Comparison of ENCODE assay signal across 10 cellular contexts in genomic region chr6:26576407-26576843, GRCh38. TPM values are rescaled to one million over a fixed set of nuclear protein-coding genes. Genes with fewer than 3 reads are reported as not detected.
A peak's percentile ranks its signal among the peaks of the same experiment; 100 is the strongest.
DNase-seq lines count a peak whose midpoint lies in the region; ATAC-seq, FAIRE-seq and TF ChIP-seq lines count a peak whose summit lies in the region.
"Had no signal": no experiment of that assay in that cellular context is flagged by ENCODE, and none has a peak within 500 bp of the region (broad histone marks: within the 10 kb centered on the region; RNA-seq: fewer than 3 reads in every experiment).

No MANE protein-coding gene starts in this region.

- H3K4me2 ChIP-seq in HCT116 (ENCODE audit: low read length): peak overlapping the region; percentile 63

- H3K9me3 ChIP-seq in HCT116 (ENCODE audit: control insufficient read depth in 1 of 2, insufficient read depth in 1 of 2, low read depth in 1 of 2, low read length in 2 of 2): no peaks in the 10 kb centered on the region
- H3K9me3 ChIP-seq: adrenal gland, Peyer's patch had no signal

- intact Hi-C loops in HCT116 (cut with micrococcal nuclease): loop anchor here (10.0 kb wide), 2 partner anchors 512 to 658 kb away; no protein-coding TSS in a partner anchor
- intact Hi-C loops in activated B cell treated with CpG ODN at 0.5 μM for 24 hours (cut with micrococcal nuclease): loop anchor here (10.0 kb wide), 1 partner anchor 1108 kb away; no protein-coding TSS in a partner anchor

- BruUV-seq in HCT116 (replicated peaks; lab: Mats Ljungman, UMichigan): no TSS peak

- peaks cover 3 to 46% of the 10 kb centered on the region in 2 experiments; a peak in 3 of 4 replicates for H3K4me1 ChIP-seq in HCT116 (ENCODE audit: control insufficient read depth in 1 of 2, insufficient read depth in 2 of 2, low read length in 2 of 2)
- H3K4me1 ChIP-seq: adrenal gland had no signal

- H3K79me2 ChIP-seq in HCT116 (ENCODE audit: insufficient read depth, low read length): no peaks in the 10 kb centered on the region

- FAIRE-seq in HTR-8/SVneo (lab: Jason Lieb, UNC): no peak

- DNase-seq in AG10803 (ENCODE audit: low read depth): no peak
- no peak for DNase-seq in HCT116 (ENCODE audit: low read depth, low spot score)
- DNase-seq in activated B cell treated with CpG ODN at 0.5 μM for 24 hours: no peak
- no peak for DNase-seq in HTR-8/SVneo (ENCODE audit: insufficient read length, low spot score)
- no peak for DNase-seq in hippocampal formation (lab: John Stamatoyannopoulos, UW)
- no peak for DNase-seq in GM10266 (ENCODE audit: extremely low spot score)

- no peak overlapping the region for H3K9ac ChIP-seq in HCT116 (ENCODE audit: low read length)

- H3K36me3 Mint-ChIP-seq in activated B cell treated with CpG ODN at 0.5 μM for 24 hours (ENCODE audit: low read depth): no peaks in the 10 kb centered on the region

- no peaks in the 10 kb centered on the region for H4K20me1 ChIP-seq in HCT116 (ENCODE audit: insufficient read depth)

- H3K27me3 ChIP-seq in HCT116 (ENCODE audit: insufficient read depth, low read length): no peaks in the 10 kb centered on the region
- H3K27me3 ChIP-seq: Peyer's patch had no signal

- no peaks in the 10 kb centered on the region for H3K27me3 Mint-ChIP-seq in activated B cell treated with CpG ODN at 0.5 μM for 24 hours

- RAD21 ChIA-PET in HCT116 (lab: Charles Lee; ENCODE audit: low non-redundant PET in 1 of 2, low total read pairs in 2 of 2, uncharacterized antibody in 2 of 2, unreplicated experiment in 2 of 2): interaction anchor here in 1 of 2 experiments (1.3 kb wide), 1 partner anchor 19 kb away, joined by 4 read pairs; no protein-coding TSS in a partner anchor

- peaks cover 26% of the 10 kb centered on the region for H3K4me1 Mint-ChIP-seq in activated B cell treated with CpG ODN at 0.5 μM for 24 hours

- CTCF ChIA-PET in HCT116 (lab: Charles Lee): interaction anchor here (1.7 to 4.1 kb wide), 2 partner anchors 18 to 235 kb away, joined by 4 to 45 read pairs; no protein-coding TSS in a partner anchor
- CTCF ChIA-PET in activated B cell treated with CpG ODN at 0.5 μM for 24 hours (lab: Charles Lee): interaction anchor here (1.2 kb wide), 1 partner anchor 19 kb away, joined by 7 read pairs; no protein-coding TSS in a partner anchor

- no peak overlapping the region for H3K27ac ChIP-seq in HCT116 (ENCODE audit: low read depth, low read length)
- H3K27ac ChIP-seq: adrenal gland, Peyer's patch had no signal

- no peak for TF ChIP-seq RAD21 in HCT116 (IDR thresholded peaks at IDR 0.05; ENCODE audit: low read depth)

- H3K27ac Mint-ChIP-seq in activated B cell treated with CpG ODN at 0.5 μM for 24 hours: peak overlapping the region; percentile 32

- no peaks in the 10 kb centered on the region for H3K9me2 ChIP-seq in HCT116 (ENCODE audit: insufficient read depth)

- POLR2A ChIA-PET in HCT116 (lab: Charles Lee): interaction anchor here (0.8 to 1.4 kb wide), 3 partner anchors 19 to 377 kb away, joined by 3 to 10 read pairs (median 3); a partner anchor contains a TSS
- POLR2A ChIA-PET in activated B cell treated with CpG ODN at 0.5 μM for 24 hours (lab: Charles Lee): interaction anchor here (1.5 to 2.5 kb wide), 2 partner anchors 17 to 39 kb away, joined by 8 to 15 read pairs; partner anchors contain the start of gene HMGN4

- H3K4me3 ChIP-seq in AG10803 (ENCODE audit: low read length) (peak overlapping the region; percentile 60), HCT116 (replicated peaks in 1 of 2; ENCODE audit: low read depth in 1 of 2, low read length in 2 of 2) (peak overlapping the region in 1 of 2 experiments; percentile 33; a peak in 1 of 4 replicates), iPS-11a (ENCODE audit: low read depth, low read length) (peak overlapping the region; percentile 72)

- H3K36me3 ChIP-seq in HCT116 (ENCODE audit: control insufficient read depth in 1 of 2, insufficient read depth in 2 of 2, low read length in 2 of 2): no peaks in the 10 kb centered on the region
- H3K36me3 ChIP-seq: adrenal gland, Peyer's patch had no signal

- H3K4me3 Mint-ChIP-seq in activated B cell treated with CpG ODN at 0.5 μM for 24 hours: peak overlapping the region; percentile 73

- peaks cover 15% of the 10 kb centered on the region for H3K9me3 Mint-ChIP-seq in activated B cell treated with CpG ODN at 0.5 μM for 24 hours

- TF ChIP-seq CTCF in AG10803 (conservative IDR thresholded peaks at IDR 0.05; ENCODE audit: low read length) (no peak), HCT116 (IDR thresholded peaks at IDR 0.05 in 2 of 3, conservative IDR thresholded peaks at IDR 0.05 in 1 of 3; ENCODE audit: borderline replicate concordance in 1 of 3, insufficient read depth in 1 of 3, low read depth in 2 of 3, low read length in 2 of 3) (no peak), activated B cell treated with CpG ODN at 0.5 μM for 24 hours (IDR thresholded peaks at IDR 0.05) (no peak), GM10266 (IDR thresholded peaks at IDR 0.05; ENCODE audit: control insufficient read depth, insufficient read depth, low read depth, missing control alignments) (no peak)

- no peak for TF ChIP-seq POLR2A in HCT116 (IDR thresholded peaks at IDR 0.05; ENCODE audit: borderline replicate concordance, extremely low read depth, insufficient read depth, insufficient read length)

- ATAC-seq in HCT116: no peak
- no peak for ATAC-seq in activated B cell treated with CpG ODN at 0.5 μM for 24 hours (ENCODE audit: low read depth)
- ATAC-seq in GM18498 (IDR thresholded peaks at IDR 0.05; ENCODE audit: unreplicated experiment): no peak

- H2AFZ ChIP-seq in HCT116 (ENCODE audit: low read depth, low read length, poor library complexity, severe bottlenecking): peak overlapping the region; percentile 90

TF ChIP-seq in HCT116, 20 proteins besides CTCF, POLR2A, EP300 and RAD21:
- no peak for TF ChIP-seq POLR2AphosphoS5 (IDR thresholded peaks at IDR 0.05; ENCODE audit: low read depth, low read length)
- no peak for TF ChIP-seq REST (IDR thresholded peaks at IDR 0.05; ENCODE audit: low read depth)
- TF ChIP-seq SRF (IDR thresholded peaks at IDR 0.05; ENCODE audit: low read depth): no peak
- TF ChIP-seq ATF3 (IDR thresholded peaks at IDR 0.05): no peak
- no peak for TF ChIP-seq ELF1 (IDR thresholded peaks at IDR 0.05; ENCODE audit: borderline replicate concordance, low read depth)
- no peak for TF ChIP-seq YY1 (IDR thresholded peaks at IDR 0.05; ENCODE audit: extremely low read depth, insufficient replicate concordance, low read depth, low read length)
- TF ChIP-seq CEBPB (IDR thresholded peaks at IDR 0.05; ENCODE audit: low read depth): no peak
- no peak for TF ChIP-seq ZFX (IDR thresholded peaks at IDR 0.05)
- no peak for TF ChIP-seq CBX3 (IDR thresholded peaks at IDR 0.05; ENCODE audit: low read depth)
- no peak for TF ChIP-seq JUND (IDR thresholded peaks at IDR 0.05)
- TF ChIP-seq MAX (IDR thresholded peaks at IDR 0.05): no peak
- TF ChIP-seq FOSL1 (IDR thresholded peaks at IDR 0.05; ENCODE audit: low read depth): no peak
- TF ChIP-seq SIN3A (IDR thresholded peaks at IDR 0.05; ENCODE audit: low read depth): no peak

RNA-seq across cellular contexts. Expression of gene ABT1, which starts 20.3 kb away (rescaled TPM):
- total RNA-seq in HCT116 (2021; ENCODE audit: unreplicated experiment) (26.7 TPM), activated B cell treated with CpG ODN at 0.5 μM for 24 hours (30.7 and 30.8 TPM in 2 replicates)
- 21.8 and 22.1 TPM in 2 replicates for polyA plus RNA-seq in HCT116 (2012)

RNA-seq across cellular contexts. Expression of gene HMGN4, which starts 38.3 kb away (rescaled TPM):
- 73.8 TPM for total RNA-seq in HCT116 (2021; ENCODE audit: unreplicated experiment)
- 48.2 and 64.6 TPM in 2 replicates for polyA plus RNA-seq in HCT116 (2012)
- total RNA-seq in activated B cell treated with CpG ODN at 0.5 μM for 24 hours: 74.5 and 82.2 TPM in 2 replicates
